In genomic region chr1:15760520-15761211, GRCh38 we compare ENCODE assay signal across 9 cellular contexts. TPM values are rescaled to one million over a fixed set of nuclear protein-coding genes. Genes with fewer than 3 reads are reported as not detected.
DNase-seq lines count a peak whose midpoint lies in the region; ATAC-seq and TF ChIP-seq lines count a peak whose summit lies in the region.
"Had no signal": no experiment of that assay in that cellular context is flagged by ENCODE, and none has a peak within 500 bp of the region (broad histone marks: within the 10 kb centered on the region; RNA-seq: fewer than 3 reads in every experiment).

No MANE protein-coding gene starts in this region.

- H3K9me3 ChIP-seq in subcutaneous abdominal adipose tissue (ENCODE audit: control insufficient read depth in 5 of 5, low read length in 5 of 5): no peaks in the 10 kb centered on the region

- peak overlapping the region; percentile 95 for H3K27ac Mint-ChIP-seq in chondrocyte (ENCODE audit: unreplicated experiment)

- peaks cover 0 to 16% (median 9%) of the 10 kb centered on the region in 5 donors for H3K27me3 ChIP-seq in subcutaneous abdominal adipose tissue (ENCODE audit: control insufficient read depth in 5 of 5, insufficient read depth in 4 of 5, low read length in 5 of 5)

- peaks cover 25% of the 10 kb centered on the region for H3K36me3 Mint-ChIP-seq in chondrocyte (ENCODE audit: low read depth)

- ATAC-seq in HG02623 (IDR thresholded peaks at IDR 0.05; ENCODE audit: unreplicated experiment): no peak

- H3K27me3 Mint-ChIP-seq in chondrocyte (ENCODE audit: low read depth): no peaks in the 10 kb centered on the region

- peak overlapping the region in 2 of 5 donors; percentile 38 to 43 for H3K9ac ChIP-seq in subcutaneous abdominal adipose tissue (ENCODE audit: low read length in 5 of 5)

- no peaks in the 10 kb centered on the region for H3K9me3 Mint-ChIP-seq in chondrocyte (ENCODE audit: low read depth)

- peaks cover 0 to 8% (median 3%) of the 10 kb centered on the region in 5 donors for H3K36me3 ChIP-seq in subcutaneous abdominal adipose tissue (ENCODE audit: control insufficient read depth in 5 of 5, insufficient read depth in 5 of 5, low read length in 5 of 5)

- H3K4me3 Mint-ChIP-seq in chondrocyte (ENCODE audit: unreplicated experiment): peak overlapping the region; percentile 92

- peaks cover 68% of the 10 kb centered on the region for H3K4me1 Mint-ChIP-seq in chondrocyte (ENCODE audit: low read depth)

- H3K4me1 ChIP-seq in subcutaneous abdominal adipose tissue (ENCODE audit: control insufficient read depth in 5 of 5, insufficient read depth in 5 of 5, low read length in 5 of 5): peaks cover 9 to 43% (median 29%) of the 10 kb centered on the region in 5 donors

- TF ChIP-seq CTCF in chondrocyte (IDR thresholded peaks at IDR 0.05): peak; percentile 11

- H3K27ac ChIP-seq in subcutaneous abdominal adipose tissue (ENCODE audit: low read depth, low read length): peak overlapping the region; percentile 29

- DNase-seq in HK-2 (ENCODE audit: unreplicated experiment) (peak; percentile 33), chondrocyte (ENCODE audit: low spot score) (no peak), kidney glomerular epithelial cell (lab: John Stamatoyannopoulos, UW) (peak; percentile 38), SIG-M5 treated with dmso at 0.1 percent for 504 hours (lab: John Stamatoyannopoulos, UW; ENCODE audit: unreplicated experiment) (no peak), NCI-H524 (lab: John Stamatoyannopoulos, UW) (no peak)
- DNase-seq in stimulated activated CD4-positive, alpha-beta T cell treated with anti-CD3 and anti-CD28 coated beads, Interleukin-1b, Interleukin-23, amount 100 ng/mL, for 48 hours: no peak
- DNase-seq: stimulated activated CD4-positive, alpha-beta T cell treated with anti-CD3 and anti-CD28 coated beads, Interleukin-12 subunit alpha, Interleukin-12 subunit beta, amount 100 ng/mL, for 4 hours had no signal

- peak overlapping the region in 2 of 5 donors; percentile 5 to 7 for H3K4me3 ChIP-seq in subcutaneous abdominal adipose tissue (ENCODE audit: low read depth in 1 of 5, low read length in 5 of 5)

RNA-seq across cellular contexts. Expression of gene FBLIM1, which starts 2.1 kb away (rescaled TPM):
- 191 to 492 TPM (median 490 TPM) in 3 replicates for total RNA-seq in chondrocyte

RNA-seq across cellular contexts. Expression of gene TMEM82, which starts 18.4 kb away (rescaled TPM):
- not detected in 3 replicates for total RNA-seq in chondrocyte

RNA-seq across cellular contexts. Expression of gene SLC25A34, which starts 24.6 kb away (rescaled TPM):
- total RNA-seq in chondrocyte: 0.90 to 1.9 TPM (median 1.3 TPM) in 3 replicates

RNA-seq across cellular contexts. Expression of gene UQCRHL, which starts 46.8 kb away (rescaled TPM):
- total RNA-seq in chondrocyte: 1.3 to 1.5 TPM (median 1.3 TPM) in 3 replicates

Comparison
In these comparisons a context has a peak if more than half of its experiments do, and no peak if none do; other contexts are left out.
1. DNase-seq: peak in HK-2 (single experiment) and kidney glomerular epithelial cell (single experiment); none in chondrocyte (single experiment), stimulated activated CD4-positive, alpha-beta T cell treated with anti-CD3 and anti-CD28 coated beads, Interleukin-1b, Interleukin-23, amount 100 ng/mL, for 48 hours (single experiment), SIG-M5 treated with dmso at 0.1 percent for 504 hours (single experiment) and NCI-H524 (0 of 2).